Comparison of ENCODE assay signal across 8 cellular contexts in the genomic region with DNA sequence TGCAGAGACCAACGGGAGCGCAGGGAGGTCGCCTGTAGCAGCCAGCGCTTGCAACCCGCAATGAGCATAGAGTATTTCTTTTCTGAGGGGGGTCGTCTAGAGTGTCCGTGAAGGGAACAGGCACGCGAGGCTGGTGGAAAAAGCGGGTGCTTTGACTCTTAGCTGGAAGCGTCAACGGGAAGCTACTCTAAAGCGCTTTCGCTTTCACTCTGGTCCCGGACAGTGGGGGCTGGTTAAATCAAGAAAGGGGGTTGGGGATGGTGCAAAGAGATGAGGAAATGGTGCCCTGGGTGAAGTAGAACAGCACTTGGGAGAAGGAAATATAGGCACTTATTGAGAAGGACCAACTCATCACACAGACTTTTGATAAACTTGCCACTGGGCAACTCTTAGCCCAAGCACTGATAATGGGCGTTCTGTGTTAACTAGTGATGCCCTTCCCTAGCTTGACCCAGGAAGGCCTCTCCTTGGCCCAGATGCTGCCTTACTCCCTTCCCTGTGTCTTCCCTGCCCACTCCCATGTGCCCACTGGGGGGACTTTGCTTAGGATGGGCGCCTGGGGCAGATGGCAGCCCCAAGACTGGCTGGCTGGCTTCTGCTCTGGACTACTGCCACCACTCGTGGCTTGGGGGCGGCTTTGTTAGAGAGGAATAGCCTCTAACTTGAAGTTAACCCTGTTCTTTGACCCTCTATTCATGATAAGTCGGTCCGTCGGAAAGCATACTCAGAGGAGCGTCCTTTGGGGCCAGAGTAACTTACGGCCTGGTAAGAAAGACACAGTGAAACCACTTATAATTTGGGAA. TPM values are rescaled to one million over a fixed set of nuclear protein-coding genes. Genes with fewer than 3 reads are reported as not detected.
DNase-seq lines count a peak whose midpoint lies in the region; ATAC-seq and TF ChIP-seq lines count a peak whose summit lies in the region.

No MANE protein-coding gene starts in this region.

- DNase-seq in BE2C (no peak), epidermal melanocyte (ENCODE audit: insufficient read length, low spot score) (peak; percentile 26), mucosa of gallbladder (ENCODE audit: low spot score) (peak; percentile 48), NCI-H69 (lab: John Stamatoyannopoulos, UW) (no peak)
- peak; percentile 69 for DNase-seq in activated CD4-positive, alpha-beta memory T cell treated with anti-CD3 and anti-CD28 coated beads, Interleukin-2, amount 10 ng/mL, durations not matched to agents 7 days and 5 days

- H3K4me3 ChIP-seq in BE2C (ENCODE audit: low read depth, low read length), result peak overlapping the region; percentile 63

- peaks cover 49 to 60% (median 51%) of the 10 kb centered on the region in 3 donors for H3K4me1 Mint-ChIP-seq in IgD-negative memory B cell
- peaks cover 62% of the 10 kb centered on the region for H3K4me1 Mint-ChIP-seq in activated CD4-positive, alpha-beta memory T cell treated with anti-CD3 and anti-CD28 coated beads, Interleukin-2, amount 10 ng/mL, durations not matched to agents 7 days and 5 days

- H3K27me3 ChIP-seq in BE2C, result peaks cover 100% of the 10 kb centered on the region

- ATAC-seq in GM19452 (IDR thresholded peaks at IDR 0.05; ENCODE audit: unreplicated experiment), result peak; percentile 9

- H3K9me3 Mint-ChIP-seq in IgD-negative memory B cell, result no peaks in the 10 kb centered on the region
- no peaks in the 10 kb centered on the region for H3K9me3 Mint-ChIP-seq in activated CD4-positive, alpha-beta memory T cell treated with anti-CD3 and anti-CD28 coated beads, Interleukin-2, amount 10 ng/mL, durations not matched to agents 7 days and 5 days

- H3K27me3 Mint-ChIP-seq in IgD-negative memory B cell, result no peaks in the 10 kb centered on the region
- no peaks in the 10 kb centered on the region for H3K27me3 Mint-ChIP-seq in activated CD4-positive, alpha-beta memory T cell treated with anti-CD3 and anti-CD28 coated beads, Interleukin-2, amount 10 ng/mL, durations not matched to agents 7 days and 5 days

- peak overlapping the region; percentile 89 for H3K27ac ChIP-seq in temporal lobe (ENCODE audit: low read depth, low read length)

- H3K36me3 ChIP-seq in BE2C, result no peaks in the 10 kb centered on the region

- POLR2A ChIA-PET in activated CD4-positive, alpha-beta memory T cell treated with anti-CD3 and anti-CD28 coated beads, Interleukin-2, amount 10 ng/mL, durations not matched to agents 7 days and 5 days (lab: Charles Lee), result interaction anchor here (0.8 to 9.4 kb wide), 18 partner anchors 10 to 1190 kb away, joined by 3 to 1055 read pairs (median 4); a partner anchor contains a TSS

- peak overlapping the region; percentile 97 to 99 (median 99) for H3K4me3 Mint-ChIP-seq in IgD-negative memory B cell
- H3K4me3 Mint-ChIP-seq in activated CD4-positive, alpha-beta memory T cell treated with anti-CD3 and anti-CD28 coated beads, Interleukin-2, amount 10 ng/mL, durations not matched to agents 7 days and 5 days, result peak overlapping the region; percentile 100

- CTCF ChIA-PET in activated CD4-positive, alpha-beta memory T cell treated with anti-CD3 and anti-CD28 coated beads, Interleukin-2, amount 10 ng/mL, durations not matched to agents 7 days and 5 days (lab: Charles Lee), result interaction anchor here (1.1 to 9.6 kb wide), 13 partner anchors 9 to 422 kb away, joined by 3 to 337 read pairs (median 11); a partner anchor contains a TSS

- no peaks in the 10 kb centered on the region for H3K4me1 ChIP-seq in BE2C

- H3K27ac Mint-ChIP-seq in IgD-negative memory B cell, result peak overlapping the region; percentile 95 to 100 (median 99)
- H3K27ac Mint-ChIP-seq in activated CD4-positive, alpha-beta memory T cell treated with anti-CD3 and anti-CD28 coated beads, Interleukin-2, amount 10 ng/mL, durations not matched to agents 7 days and 5 days, result peak overlapping the region; percentile 99

- H3K9me3 ChIP-seq in BE2C, result no peaks in the 10 kb centered on the region

- no peak for TF ChIP-seq CTCF in BE2C (IDR thresholded peaks at IDR 0.05; ENCODE audit: low read depth, low read length)

- peaks cover 12% of the 10 kb centered on the region for H3K36me3 Mint-ChIP-seq in IgD-negative memory B cell
- peaks cover 92% of the 10 kb centered on the region for H3K36me3 Mint-ChIP-seq in activated CD4-positive, alpha-beta memory T cell treated with anti-CD3 and anti-CD28 coated beads, Interleukin-2, amount 10 ng/mL, durations not matched to agents 7 days and 5 days (ENCODE audit: low read depth)

RNA-seq across cellular contexts. Expression of a gene that starts 0.6 kb away (rescaled TPM):
- not detected for polyA plus RNA-seq in BE2C (2012; ENCODE audit: insufficient read depth, insufficient read length, low read depth)
- polyA plus RNA-seq in IgD-negative memory B cell, result 695 TPM
- 100 to 1,000 TPM; 368 to 372 TPM for total RNA-seq in activated CD4-positive, alpha-beta memory T cell treated with anti-CD3 and anti-CD28 coated beads, Interleukin-2, amount 10 ng/mL, durations not matched to agents 7 days and 5 days
- 31.2 TPM for total RNA-seq in mucosa of gallbladder
- total RNA-seq in temporal lobe, result 0.74 TPM

RNA-seq across cellular contexts. Expression of a gene that starts 1.1 kb away (rescaled TPM):
- polyA plus RNA-seq in BE2C (2012; ENCODE audit: insufficient read depth, insufficient read length, low read depth), result 0.66 TPM
- polyA plus RNA-seq in IgD-negative memory B cell, result 219 TPM
- total RNA-seq in activated CD4-positive, alpha-beta memory T cell treated with anti-CD3 and anti-CD28 coated beads, Interleukin-2, amount 10 ng/mL, durations not matched to agents 7 days and 5 days, result 100 to 1,000 TPM; 410 to 412 TPM
- 41.3 TPM for total RNA-seq in mucosa of gallbladder
- 3.4 TPM for total RNA-seq in temporal lobe

RNA-seq across cellular contexts. Expression of a gene that starts 10.7 kb away (rescaled TPM):
- polyA plus RNA-seq in BE2C (2012; ENCODE audit: insufficient read depth, insufficient read length, low read depth), result 2.6 TPM
- polyA plus RNA-seq in IgD-negative memory B cell, result 366 TPM
- 100 to 1,000 TPM; 389 to 401 TPM for total RNA-seq in activated CD4-positive, alpha-beta memory T cell treated with anti-CD3 and anti-CD28 coated beads, Interleukin-2, amount 10 ng/mL, durations not matched to agents 7 days and 5 days
- 73.7 TPM for total RNA-seq in mucosa of gallbladder
- 2.0 TPM for total RNA-seq in temporal lobe

RNA-seq across cellular contexts. Expression of a gene that starts 16.0 kb away (rescaled TPM):
- 11.9 TPM for polyA plus RNA-seq in BE2C (2012; ENCODE audit: insufficient read depth, insufficient read length, low read depth)
- polyA plus RNA-seq in IgD-negative memory B cell, result 26.8 TPM
- total RNA-seq in activated CD4-positive, alpha-beta memory T cell treated with anti-CD3 and anti-CD28 coated beads, Interleukin-2, amount 10 ng/mL, durations not matched to agents 7 days and 5 days, result 100 to 1,000 TPM; 203 to 211 TPM
- total RNA-seq in mucosa of gallbladder, result 40.4 TPM
- 2.2 TPM for total RNA-seq in temporal lobe

RNA-seq across cellular contexts. Expression of a gene that starts 37.8 kb away (rescaled TPM):
- polyA plus RNA-seq in BE2C (2012; ENCODE audit: insufficient read depth, insufficient read length, low read depth), result not detected
- polyA plus RNA-seq in IgD-negative memory B cell, result 368 TPM
- 1 to 10 TPM; 1.5 to 2.2 TPM for total RNA-seq in activated CD4-positive, alpha-beta memory T cell treated with anti-CD3 and anti-CD28 coated beads, Interleukin-2, amount 10 ng/mL, durations not matched to agents 7 days and 5 days
- total RNA-seq in mucosa of gallbladder (0.69 TPM), temporal lobe (not detected)

Comparison
In these comparisons a context has a peak if more than half of its experiments do, and no peak if none do; other contexts are left out.
1. DNase-seq: peak in activated CD4-positive, alpha-beta memory T cell treated with anti-CD3 and anti-CD28 coated beads, Interleukin-2, amount 10 ng/mL, durations not matched to agents 7 days and 5 days (single experiment), epidermal melanocyte (single experiment) and mucosa of gallbladder (single experiment); none in BE2C (single experiment) and NCI-H69 (single experiment).
2. RNA of a gene that starts 0.6 kb away (total RNA-seq): 368 to 372 TPM in activated CD4-positive, alpha-beta memory T cell treated with anti-CD3 and anti-CD28 coated beads, Interleukin-2, amount 10 ng/mL, durations not matched to agents 7 days and 5 days and 31.2 TPM in mucosa of gallbladder (single experiment); 0.74 TPM in temporal lobe (single experiment); every median in the first group is over 10 times any median in the second.
3. RNA of a gene that starts 10.7 kb away (total RNA-seq): 389 to 401 TPM in activated CD4-positive, alpha-beta memory T cell treated with anti-CD3 and anti-CD28 coated beads, Interleukin-2, amount 10 ng/mL, durations not matched to agents 7 days and 5 days and 73.7 TPM in mucosa of gallbladder (single experiment); 2.0 TPM in temporal lobe (single experiment); every median in the first group is over 10 times any median in the second.